In the genomic region with DNA sequence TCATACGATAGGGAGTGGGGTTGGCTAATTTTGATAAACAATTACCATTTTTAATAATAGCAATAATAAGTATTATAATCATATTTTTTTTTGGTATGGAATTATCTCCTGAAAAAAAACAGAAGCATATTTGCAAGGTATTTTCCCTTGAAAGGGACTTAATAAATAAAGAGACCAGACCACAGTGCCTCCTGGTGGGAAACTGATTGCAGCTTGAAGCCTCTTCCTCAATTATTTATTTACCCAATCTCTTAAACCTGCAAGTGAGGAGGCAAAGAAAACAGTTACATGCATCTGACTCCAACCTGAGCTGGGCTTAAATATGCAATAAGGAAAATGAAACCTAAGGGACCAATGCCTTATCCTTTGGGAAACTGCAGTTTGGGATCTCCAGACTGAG, we compare ENCODE assay signal across 24 cellular contexts.
DNase-seq lines count a peak whose midpoint lies in the region; ATAC-seq, FAIRE-seq and TF ChIP-seq lines count a peak whose summit lies in the region.
"Had no signal": no experiment of that assay in that cellular context is flagged by ENCODE, and none has a peak within 500 bp of the region (broad histone marks: within the 10 kb centered on the region; RNA-seq: fewer than 3 reads in every experiment).

No MANE protein-coding gene starts in this region.

- no peak overlapping the region for H3K14ac ChIP-seq in H1 (ENCODE audit: insufficient read length)

- peak; percentile 43 to 45 for TF ChIP-seq RAD21 in H1 (IDR thresholded peaks at IDR 0.05 in 1 of 2, conservative IDR thresholded peaks at IDR 0.05 in 1 of 2; ENCODE audit: low read depth in 2 of 2, low read length in 2 of 2)

- TF ChIP-seq EP300 in H1 (IDR thresholded peaks at IDR 0.05; ENCODE audit: borderline replicate concordance in 1 of 2, low read depth in 2 of 2, low read length in 2 of 2) = no peak

- no peak for ATAC-seq in GM21360 (IDR thresholded peaks at IDR 0.05; ENCODE audit: unreplicated experiment)
- ATAC-seq in activated CD8-positive, alpha-beta T cell treated with anti-CD3 and anti-CD28 coated beads, Interleukin-2, amount 10 ng/mL, durations not matched to agents 7 days and 5 days = no peak
- ATAC-seq: activated CD8-positive, alpha-beta T cell treated with anti-CD3 and anti-CD28 coated beads for 36 hours; activated T-cell treated with anti-CD3 and anti-CD28 coated beads, Interleukin-2, amount 50 U/mL, for 4 hours; esophagus mucosa; left ventricle myocardium superior; stimulated activated effector memory CD8-positive, alpha-beta T cell treated with anti-CD3 and anti-CD28 coated beads, Interleukin-12 subunit alpha, Interleukin-12 subunit beta, amount 100 ng/mL, for 72 hours; WTC11 had no signal

- H2BK120ac ChIP-seq in H1 (replicated peaks; ENCODE audit: low read depth, low read length) = no peak overlapping the region

- H3K9me3 ChIP-seq in mammary epithelial cell (replicated peaks; ENCODE audit: insufficient read depth, low read length) = no peaks in the 10 kb centered on the region
- H3K9me3 ChIP-seq in H1 (ENCODE audit: insufficient read depth in 2 of 2, low read depth in 1 of 2, low read length in 1 of 2) = no peaks in the 10 kb centered on the region
- H3K9me3 ChIP-seq: right atrium auricular region, SJSA1, thoracic aorta had no signal

- H3K36me3 ChIP-seq in mammary epithelial cell (ENCODE audit: insufficient read depth, low read length) (no peaks in the 10 kb centered on the region), H1 (ENCODE audit: control insufficient read depth in 2 of 4, insufficient read depth in 4 of 4, low read length in 3 of 4) (no peaks in the 10 kb centered on the region)
- H3K36me3 ChIP-seq: right atrium auricular region, SJSA1, thoracic aorta had no signal

- H3K4ac ChIP-seq in H1 (replicated peaks; ENCODE audit: insufficient read length, low read depth, low read length) = no peak overlapping the region

- TF ChIP-seq CTCF in MCF 10A (IDR thresholded peaks at IDR 0.05; ENCODE audit: unreplicated experiment) (no peak), mammary epithelial cell (conservative IDR thresholded peaks at IDR 0.05 in 1 of 2, IDR thresholded peaks at IDR 0.05 in 1 of 2; ENCODE audit: extremely low read depth in 1 of 2, insufficient read depth in 1 of 2, low read depth in 1 of 2, low read length in 2 of 2) (no peak), H1 (IDR thresholded peaks at IDR 0.05; ENCODE audit: control extremely low read depth in 1 of 3, insufficient read depth in 1 of 3, low read depth in 1 of 3, low read length in 3 of 3) (peak in 2 of 3 experiments; percentile 6 to 32; a peak in 2 of 4 replicates)

- H2AK5ac ChIP-seq in H1 (ENCODE audit: low read depth, low read length) = no peak overlapping the region

- WGBS in mammary epithelial cell (ENCODE audit: low coverage, missing lambda C conversion rate) = 63% methylated on average over 1 of the region's 1 CpG
- WGBS in H1 (ENCODE audit: extremely low coverage in 1 of 2, insufficient coverage in 1 of 2, insufficient read length in 1 of 2, insufficient replicate concordance in 2 of 2, low coverage in 1 of 2, low lambda C conversion rate in 2 of 2, missing lambda C conversion rate in 1 of 2), 2 experiments = 83% methylated on average over 1 of the region's 1 CpG; no CpG with 5 or more reads in 1 of the 2 experiments

- no peak overlapping the region for H2BK5ac ChIP-seq in H1 (ENCODE audit: low read depth, low read length)

- H2AFZ ChIP-seq in mammary epithelial cell (ENCODE audit: low read depth, low read length) = no peak overlapping the region
- H2AFZ ChIP-seq in H1 (ENCODE audit: low read length) = no peak overlapping the region

- in situ Hi-C loops in mammary epithelial cell (cut with MboI; ENCODE audit: low sequenced_read_pairs in 2 of 2) = no loop called here

- intact Hi-C loops in MCF 10A (cut with micrococcal nuclease) = no loop called here
- intact Hi-C loops in mammary epithelial cell (cut with micrococcal nuclease) = no loop called here

- H3K4me1 ChIP-seq in mammary epithelial cell (ENCODE audit: insufficient read depth, low read length) (no peaks in the 10 kb centered on the region), H1 (replicated peaks in 1 of 4; ENCODE audit: control insufficient read depth in 3 of 4, insufficient read depth in 4 of 4, low read length in 3 of 4) (no peaks in the 10 kb centered on the region)
- H3K4me1 ChIP-seq: right atrium auricular region, SJSA1 had no signal

- DNase-seq in MCF 10A (ENCODE audit: unreplicated experiment) (peak; percentile 30), mammary epithelial cell (no peak), NAMALWA (ENCODE audit: low spot score) (peak; percentile 20), H1 (ENCODE audit: low read depth in 1 of 2, low spot score in 2 of 2) (no peak), CD1c-positive myeloid dendritic cell (ENCODE audit: extremely low spot score) (no peak), AG20443 (ENCODE audit: low spot score) (no peak)
- DNase-seq in activated CD8-positive, alpha-beta T cell treated with anti-CD3 and anti-CD28 coated beads, Interleukin-2, amount 10 ng/mL, durations not matched to agents 7 days and 5 days = no peak
- DNase-seq: activated CD8-positive, alpha-beta T cell treated with anti-CD3 and anti-CD28 coated beads for 36 hours; activated naive CD4-positive, alpha-beta T cell treated with anti-CD3 and anti-CD28 coated beads for 36 hours; activated T-cell treated with anti-CD3 and anti-CD28 coated beads, Interleukin-2, amount 50 U/mL, for 4 hours; left ventricle myocardium superior; NCI-H1694 treated with DMSO at 0.1 percent for 48 hours; NCI-H226; stimulated activated CD4-positive, alpha-beta T cell treated with anti-CD3 and anti-CD28 coated beads, Interleukin-15, amount 100 ng/mL, for 24 hours had no signal

- no peak overlapping the region for H3K4me3 ChIP-seq in mammary epithelial cell (replicated peaks in 1 of 3; ENCODE audit: insufficient read depth in 1 of 3, low read depth in 2 of 3, low read length in 3 of 3)
- H3K4me3 ChIP-seq in H1 (ENCODE audit: extremely low read depth in 1 of 4, insufficient read depth in 2 of 4, low read depth in 3 of 4, low read length in 4 of 4) = no peak overlapping the region
- H3K4me3 ChIP-seq: right atrium auricular region, SJSA1, thoracic aorta had no signal

- H3K79me2 ChIP-seq in mammary epithelial cell (ENCODE audit: insufficient read depth, low read length) = no peaks in the 10 kb centered on the region
- no peaks in the 10 kb centered on the region for H3K79me2 ChIP-seq in H1 (ENCODE audit: control insufficient read depth in 1 of 2, insufficient read depth in 2 of 2, low read length in 2 of 2)

- H3K27me3 Mint-ChIP-seq in MCF 10A (ENCODE audit: insufficient read depth, unreplicated experiment) = peaks cover 8% of the 10 kb centered on the region
- no peaks in the 10 kb centered on the region for H3K27me3 Mint-ChIP-seq in activated CD8-positive, alpha-beta T cell treated with anti-CD3 and anti-CD28 coated beads, Interleukin-2, amount 10 ng/mL, durations not matched to agents 7 days and 5 days (ENCODE audit: low read depth)
- H3K27me3 Mint-ChIP-seq: activated CD8-positive, alpha-beta T cell treated with anti-CD3 and anti-CD28 coated beads for 36 hours; central memory CD8-positive, alpha-beta T cell had no signal

- no peak overlapping the region for H3K27ac ChIP-seq in mammary epithelial cell (ENCODE audit: insufficient read depth, low read depth, low read length)
- H3K27ac ChIP-seq in H1 (ENCODE audit: low read depth, low read length) = no peak overlapping the region
- H3K27ac ChIP-seq: right atrium auricular region, SJSA1, thoracic aorta had no signal

- H3K9me3 Mint-ChIP-seq in MCF 10A (ENCODE audit: unreplicated experiment) = peaks cover 7% of the 10 kb centered on the region
- no peaks in the 10 kb centered on the region for H3K9me3 Mint-ChIP-seq in activated CD8-positive, alpha-beta T cell treated with anti-CD3 and anti-CD28 coated beads, Interleukin-2, amount 10 ng/mL, durations not matched to agents 7 days and 5 days (ENCODE audit: insufficient read depth)

- H4K8ac ChIP-seq in H1 (ENCODE audit: extremely low read depth, insufficient read depth, low read length) = no peak overlapping the region

- H3K23ac ChIP-seq in H1 (ENCODE audit: insufficient read length) = no peak overlapping the region

- H3K9ac ChIP-seq in mammary epithelial cell (ENCODE audit: insufficient read depth, low read length) (no peak overlapping the region), H1 (replicated peaks in 1 of 4; ENCODE audit: extremely low read depth in 1 of 4, low read depth in 3 of 4, low read length in 3 of 4) (no peak overlapping the region)

- no peaks in the 10 kb centered on the region for H3K79me1 ChIP-seq in H1 (ENCODE audit: low read depth, low read length)

- no peak for TF ChIP-seq POLR2A in H1 (IDR thresholded peaks at IDR 0.05; ENCODE audit: control extremely low read depth in 1 of 2, low read depth in 2 of 2, low read length in 2 of 2)

- no peak overlapping the region for H2BK20ac ChIP-seq in H1 (ENCODE audit: low read length)

- H4K91ac ChIP-seq in H1 (replicated peaks; ENCODE audit: insufficient read length, low read length) = no peak overlapping the region

- no peaks in the 10 kb centered on the region for H3K27me3 ChIP-seq in mammary epithelial cell (ENCODE audit: insufficient read depth, low read length)
- no peaks in the 10 kb centered on the region for H3K27me3 ChIP-seq in H1 (replicated peaks in 1 of 4; ENCODE audit: control insufficient read depth in 3 of 4, extremely low read depth in 1 of 4, insufficient read depth in 3 of 4, low read length in 3 of 4)
- H3K27me3 ChIP-seq: right atrium auricular region, SJSA1 had no signal

- no peak overlapping the region for H2BK12ac ChIP-seq in H1 (ENCODE audit: low read depth, low read length)

- CTCF ChIA-PET in MCF 10A (lab: Yijun Ruan, JAX) (interaction anchor here (0.6 to 1.0 kb wide), 3 partner anchors 13 to 167 kb away, joined by 3 to 4 read pairs (median 3); no protein-coding TSS in a partner anchor), mammary epithelial cell (lab: Charles Lee; ENCODE audit: low non-redundant PET) (no interaction called here), H1 (lab: Charles Lee; ENCODE audit: partially characterized antibody) (interaction anchor here (1.1 to 1.6 kb wide), 3 partner anchors 8 to 252 kb away, joined by 3 to 7 read pairs (median 5); no protein-coding TSS in a partner anchor)
- CTCF ChIA-PET in activated CD8-positive, alpha-beta T cell treated with anti-CD3 and anti-CD28 coated beads, Interleukin-2, amount 10 ng/mL, durations not matched to agents 7 days and 5 days (lab: Charles Lee) = no interaction called here

- H4K20me1 ChIP-seq in mammary epithelial cell (ENCODE audit: insufficient read depth, low read length) = no peaks in the 10 kb centered on the region
- no peaks in the 10 kb centered on the region for H4K20me1 ChIP-seq in H1 (replicated peaks in 1 of 2; ENCODE audit: control insufficient read depth in 1 of 2, insufficient read depth in 2 of 2, low read length in 2 of 2)

- H2BK15ac ChIP-seq in H1 (ENCODE audit: low read length) = no peak overlapping the region

- FAIRE-seq in H1 (lab: Jason Lieb, UNC) = no peak
- FAIRE-seq: GM18507 had no signal

- no peaks in the 10 kb centered on the region for H3K36me3 Mint-ChIP-seq in MCF 10A (ENCODE audit: insufficient read depth, unreplicated experiment)
- no peaks in the 10 kb centered on the region for H3K36me3 Mint-ChIP-seq in activated CD8-positive, alpha-beta T cell treated with anti-CD3 and anti-CD28 coated beads, Interleukin-2, amount 10 ng/mL, durations not matched to agents 7 days and 5 days (ENCODE audit: low read depth)
- H3K36me3 Mint-ChIP-seq: stimulated activated effector memory CD8-positive, alpha-beta T cell treated with anti-CD3 and anti-CD28 coated beads, Interleukin-12 subunit alpha, Interleukin-12 subunit beta, amount 100 ng/mL, for 72 hours; WTC11 had no signal

- no peak overlapping the region for H3K4me3 Mint-ChIP-seq in MCF 10A (ENCODE audit: unreplicated experiment)
- H3K4me3 Mint-ChIP-seq in activated CD8-positive, alpha-beta T cell treated with anti-CD3 and anti-CD28 coated beads, Interleukin-2, amount 10 ng/mL, durations not matched to agents 7 days and 5 days = no peak overlapping the region
- H3K4me3 Mint-ChIP-seq: activated CD8-positive, alpha-beta T cell treated with anti-CD3 and anti-CD28 coated beads for 36 hours; activated naive CD4-positive, alpha-beta T cell treated with anti-CD3 and anti-CD28 coated beads for 36 hours; activated T-cell treated with anti-CD3 and anti-CD28 coated beads, Interleukin-2, amount 50 U/mL, for 4 hours; central memory CD8-positive, alpha-beta T cell; stimulated activated effector memory CD8-positive, alpha-beta T cell treated with anti-CD3 and anti-CD28 coated beads, Interleukin-12 subunit alpha, Interleukin-12 subunit beta, amount 100 ng/mL, for 72 hours; T-helper 2 cell treated with Interferon-gamma antibody and Interleukin-4, amounts not matched to agents 5 μg/mL and 100 μg/mL, for 36 hours; WTC11 had no signal

- no peak overlapping the region for H3K27ac Mint-ChIP-seq in MCF 10A (ENCODE audit: low read depth, unreplicated experiment)
- H3K27ac Mint-ChIP-seq in activated CD8-positive, alpha-beta T cell treated with anti-CD3 and anti-CD28 coated beads, Interleukin-2, amount 10 ng/mL, durations not matched to agents 7 days and 5 days = no peak overlapping the region
- H3K27ac Mint-ChIP-seq: activated CD8-positive, alpha-beta T cell treated with anti-CD3 and anti-CD28 coated beads for 36 hours; activated naive CD4-positive, alpha-beta T cell treated with anti-CD3 and anti-CD28 coated beads for 36 hours; stimulated activated effector memory CD8-positive, alpha-beta T cell treated with anti-CD3 and anti-CD28 coated beads, Interleukin-12 subunit alpha, Interleukin-12 subunit beta, amount 100 ng/mL, for 72 hours; T-helper 2 cell treated with Interferon-gamma antibody and Interleukin-4, amounts not matched to agents 5 μg/mL and 100 μg/mL, for 36 hours; WTC11 had no signal

- H3K18ac ChIP-seq in H1 (ENCODE audit: extremely low read depth, low read length) = no peak overlapping the region

- no peaks in the 10 kb centered on the region for H3K23me2 ChIP-seq in H1 (ENCODE audit: low read depth, low read length)

- no peak overlapping the region for H3K56ac ChIP-seq in H1 (replicated peaks; ENCODE audit: insufficient read length, low read depth, low read length)

- POLR2A ChIA-PET in MCF 10A (lab: Yijun Ruan, JAX) = interaction anchor here (0.7 to 1.0 kb wide), 2 partner anchors 10 kb away, joined by 3 read pairs; no protein-coding TSS in a partner anchor
- POLR2A ChIA-PET in H1 (lab: Charles Lee; ENCODE audit: partially characterized antibody) = no interaction called here
- POLR2A ChIA-PET in activated CD8-positive, alpha-beta T cell treated with anti-CD3 and anti-CD28 coated beads, Interleukin-2, amount 10 ng/mL, durations not matched to agents 7 days and 5 days (lab: Charles Lee) = no interaction called here

- H3K4me1 Mint-ChIP-seq in MCF 10A (ENCODE audit: insufficient read depth, unreplicated experiment) = no peaks in the 10 kb centered on the region
- no peaks in the 10 kb centered on the region for H3K4me1 Mint-ChIP-seq in activated CD8-positive, alpha-beta T cell treated with anti-CD3 and anti-CD28 coated beads, Interleukin-2, amount 10 ng/mL, durations not matched to agents 7 days and 5 days (ENCODE audit: low read depth)
- H3K4me1 Mint-ChIP-seq: central memory CD8-positive, alpha-beta T cell; stimulated activated effector memory CD8-positive, alpha-beta T cell treated with anti-CD3 and anti-CD28 coated beads, Interleukin-12 subunit alpha, Interleukin-12 subunit beta, amount 100 ng/mL, for 72 hours; WTC11 had no signal

- no peak overlapping the region for H4K5ac ChIP-seq in H1 (ENCODE audit: insufficient read length, low read depth, low read length)

- BruUV-seq in MCF 10A (replicated peaks; lab: Mats Ljungman, UMichigan) (no TSS peak), mammary epithelial cell (replicated peaks; lab: Mats Ljungman, UMichigan) (no TSS peak)

- H3K4me2 ChIP-seq in mammary epithelial cell (ENCODE audit: insufficient read depth, low read depth, low read length) (no peak overlapping the region), H1 (ENCODE audit: insufficient read depth in 1 of 2, low read depth in 2 of 2, low read length in 2 of 2) (no peak overlapping the region)

- dilution Hi-C loops in mammary epithelial cell (cut with HindIII; ENCODE audit: low sequenced_read_pairs) = no loop called here

Comparison
In these comparisons a context has a peak if more than half of its experiments do, and no peak if none do; other contexts are left out.
1. DNase-seq: peak in MCF 10A (single experiment) and NAMALWA (single experiment); none in mammary epithelial cell (single experiment), H1 (0 of 2), CD1c-positive myeloid dendritic cell (single experiment), AG20443 (single experiment) and activated CD8-positive, alpha-beta T cell treated with anti-CD3 and anti-CD28 coated beads, Interleukin-2, amount 10 ng/mL, durations not matched to agents 7 days and 5 days (single experiment).
2. CTCF ChIA-PET loops: an anchor here in MCF 10A (0.6 to 1.0 kb wide) and H1 (1.1 to 1.6 kb wide); none called in mammary epithelial cell and activated CD8-positive, alpha-beta T cell treated with anti-CD3 and anti-CD28 coated beads, Interleukin-2, amount 10 ng/mL, durations not matched to agents 7 days and 5 days.
3. CTCF ChIP-seq: peak in H1 (2 of 3); none in MCF 10A (single experiment) and mammary epithelial cell (0 of 2).